11 cellular contexts compared by ENCODE assay signal in genomic region chr9:133821606-133822438, GRCh38.
DNase-seq lines count a peak whose midpoint lies in the region; ATAC-seq and TF ChIP-seq lines count a peak whose summit lies in the region.
"Had no signal": no experiment of that assay in that cellular context is flagged by ENCODE, and none has a peak within 500 bp of the region (broad histone marks: within the 10 kb centered on the region; RNA-seq: fewer than 3 reads in every experiment).

No MANE protein-coding gene starts in this region.

- intact Hi-C loops in dendritic cell treated with granulocyte-macrophage colony-stimulating factor and Interleukin-4, amounts not matched to agents 40 ng/mL and 50 ng/mL, for 4 days (cut with micrococcal nuclease): no loop called here
- intact Hi-C loops in Calu3 (cut with micrococcal nuclease; ENCODE audit: unreplicated experiment): no loop called here

- DNase-seq in NCI-H1694 (lab: John Stamatoyannopoulos, UW): peak; percentile 11
- no peak for DNase-seq in NCI-H1694 treated with DMSO at 0.1 percent for 48 hours (lab: John Stamatoyannopoulos, UW)
- DNase-seq in NCI-H2081 (lab: John Stamatoyannopoulos, UW): peak; percentile 62 to 74
- DNase-seq in hepatic stellate cell (ENCODE audit: low spot score): no peak
- DNase-seq in NCI-H1105 treated with DMSO at 0.1 percent for 48 hours (lab: John Stamatoyannopoulos, UW): no peak
- DNase-seq in Calu3: no peak
- DNase-seq: activated T-cell treated with anti-CD3 and anti-CD28 coated beads, Interleukin-2, amount 50 U/mL, for 24 hours; DMS79; NCI-H1436 treated with DMSO at 0.1 percent for 48 hours had no signal

- H3K4me3 Mint-ChIP-seq in dendritic cell treated with granulocyte-macrophage colony-stimulating factor and Interleukin-4, amounts not matched to agents 40 ng/mL and 50 ng/mL, for 4 days: no peak overlapping the region
- peak overlapping the region; percentile 75 for H3K4me3 Mint-ChIP-seq in stimulated activated memory B cell treated with anti-CD40 and anti-IgM and Interleukin-4, amounts not matched to agents 10 μg/mL and 1 μg/mL and 100 μg/mL, for 72 hours
- no peak overlapping the region for H3K4me3 Mint-ChIP-seq in Calu3 (ENCODE audit: low read depth, unreplicated experiment)
- H3K4me3 Mint-ChIP-seq: activated T-cell treated with anti-CD3 and anti-CD28 coated beads, Interleukin-2, amount 50 U/mL, for 24 hours had no signal

- H3K4me1 Mint-ChIP-seq in dendritic cell treated with granulocyte-macrophage colony-stimulating factor and Interleukin-4, amounts not matched to agents 40 ng/mL and 50 ng/mL, for 4 days (ENCODE audit: low read depth): peaks cover 44% of the 10 kb centered on the region
- peaks cover 88% of the 10 kb centered on the region for H3K4me1 Mint-ChIP-seq in stimulated activated memory B cell treated with anti-CD40 and anti-IgM and Interleukin-4, amounts not matched to agents 10 μg/mL and 1 μg/mL and 100 μg/mL, for 72 hours
- no peaks in the 10 kb centered on the region for H3K4me1 Mint-ChIP-seq in Calu3 (ENCODE audit: low read depth, unreplicated experiment)

- H3K36me3 Mint-ChIP-seq in dendritic cell treated with granulocyte-macrophage colony-stimulating factor and Interleukin-4, amounts not matched to agents 40 ng/mL and 50 ng/mL, for 4 days (ENCODE audit: low read depth): peaks cover 44% of the 10 kb centered on the region
- peaks cover 34% of the 10 kb centered on the region for H3K36me3 Mint-ChIP-seq in stimulated activated memory B cell treated with anti-CD40 and anti-IgM and Interleukin-4, amounts not matched to agents 10 μg/mL and 1 μg/mL and 100 μg/mL, for 72 hours
- peaks cover 6% of the 10 kb centered on the region for H3K36me3 Mint-ChIP-seq in Calu3 (ENCODE audit: insufficient read depth, unreplicated experiment)

- H3K9me3 Mint-ChIP-seq in dendritic cell treated with granulocyte-macrophage colony-stimulating factor and Interleukin-4, amounts not matched to agents 40 ng/mL and 50 ng/mL, for 4 days: no peaks in the 10 kb centered on the region
- H3K9me3 Mint-ChIP-seq in stimulated activated memory B cell treated with anti-CD40 and anti-IgM and Interleukin-4, amounts not matched to agents 10 μg/mL and 1 μg/mL and 100 μg/mL, for 72 hours: no peaks in the 10 kb centered on the region
- no peaks in the 10 kb centered on the region for H3K9me3 Mint-ChIP-seq in Calu3 (ENCODE audit: low read depth, unreplicated experiment)
- H3K9me3 Mint-ChIP-seq: activated T-cell treated with anti-CD3 and anti-CD28 coated beads, Interleukin-2, amount 50 U/mL, for 24 hours had no signal

- BruUV-seq in Calu3 (replicated peaks; lab: Mats Ljungman, UMichigan): no TSS peak

- H3K27ac Mint-ChIP-seq in dendritic cell treated with granulocyte-macrophage colony-stimulating factor and Interleukin-4, amounts not matched to agents 40 ng/mL and 50 ng/mL, for 4 days: peak overlapping the region; percentile 49
- peak overlapping the region; percentile 95 for H3K27ac Mint-ChIP-seq in stimulated activated memory B cell treated with anti-CD40 and anti-IgM and Interleukin-4, amounts not matched to agents 10 μg/mL and 1 μg/mL and 100 μg/mL, for 72 hours
- no peak overlapping the region for H3K27ac Mint-ChIP-seq in Calu3 (ENCODE audit: unreplicated experiment)
- H3K27ac Mint-ChIP-seq: activated T-cell treated with anti-CD3 and anti-CD28 coated beads, Interleukin-2, amount 50 U/mL, for 24 hours had no signal

- peak; percentile 75 for ATAC-seq in stimulated activated memory B cell treated with anti-CD40 and anti-IgM and Interleukin-4, amounts not matched to agents 10 μg/mL and 1 μg/mL and 100 μg/mL, for 72 hours

- CTCF ChIA-PET in Calu3 (lab: Charles Lee): interaction anchor here (0.6 kb wide), 1 partner anchor 49 kb away, joined by 5 read pairs; no protein-coding TSS in a partner anchor

- no peaks in the 10 kb centered on the region for H3K27me3 Mint-ChIP-seq in dendritic cell treated with granulocyte-macrophage colony-stimulating factor and Interleukin-4, amounts not matched to agents 40 ng/mL and 50 ng/mL, for 4 days
- no peaks in the 10 kb centered on the region for H3K27me3 Mint-ChIP-seq in stimulated activated memory B cell treated with anti-CD40 and anti-IgM and Interleukin-4, amounts not matched to agents 10 μg/mL and 1 μg/mL and 100 μg/mL, for 72 hours
- no peaks in the 10 kb centered on the region for H3K27me3 Mint-ChIP-seq in Calu3 (ENCODE audit: unreplicated experiment)
- H3K27me3 Mint-ChIP-seq: activated T-cell treated with anti-CD3 and anti-CD28 coated beads, Interleukin-2, amount 50 U/mL, for 24 hours had no signal

- TF ChIP-seq CTCF in Calu3 (IDR thresholded peaks at IDR 0.05; ENCODE audit: unreplicated experiment): no peak

Comparison
In these comparisons a context has a peak if more than half of its experiments do, and no peak if none do; other contexts are left out.
1. DNase-seq: peak in NCI-H1694 (single experiment) and NCI-H2081 (2 of 2); none in NCI-H1694 treated with DMSO at 0.1 percent for 48 hours (single experiment), hepatic stellate cell (single experiment), NCI-H1105 treated with DMSO at 0.1 percent for 48 hours (single experiment) and Calu3 (single experiment).